1 cellular context compared by ENCODE assay signal in the genomic region with DNA sequence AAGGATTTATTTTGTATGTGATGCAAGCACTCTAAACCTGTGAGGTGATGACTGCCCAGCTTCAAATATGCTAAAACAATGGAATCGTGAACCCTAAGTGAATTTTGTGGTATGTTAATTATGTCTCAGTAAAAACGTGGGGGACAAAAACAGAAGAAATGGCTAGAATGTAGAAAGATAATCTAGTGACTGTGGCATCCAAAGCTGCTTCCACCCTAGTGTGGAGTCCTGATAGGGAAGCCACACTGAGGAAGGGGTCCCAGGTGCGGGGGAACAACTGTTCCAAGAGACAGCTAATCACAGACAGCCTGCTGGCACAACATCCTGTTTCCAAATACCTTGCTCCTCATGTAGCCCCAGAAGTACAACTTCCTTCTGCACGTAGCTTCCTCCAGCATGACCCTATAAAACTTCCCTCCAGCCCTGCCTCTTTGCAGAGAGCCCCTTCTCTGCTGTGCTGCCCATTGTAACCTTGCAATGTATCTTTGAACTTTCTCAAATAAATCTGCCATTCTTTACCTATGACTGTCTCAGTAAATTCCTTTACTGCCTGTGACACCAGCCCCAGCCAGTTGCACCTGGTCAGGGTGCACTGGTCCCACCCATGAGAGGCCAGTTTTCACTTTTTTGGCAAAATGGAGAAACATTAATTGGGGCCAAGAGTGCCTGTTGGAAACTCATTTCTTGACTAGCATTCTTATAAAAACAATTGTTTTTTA.
TF ChIP-seq lines count a peak whose summit lies in the region.

No MANE protein-coding gene starts in this region.

TF ChIP-seq in K562, 482 proteins besides CTCF, POLR2A, EP300 and RAD21 (continued from another document and continues in another):
- TF ChIP-seq, protein P1, sequence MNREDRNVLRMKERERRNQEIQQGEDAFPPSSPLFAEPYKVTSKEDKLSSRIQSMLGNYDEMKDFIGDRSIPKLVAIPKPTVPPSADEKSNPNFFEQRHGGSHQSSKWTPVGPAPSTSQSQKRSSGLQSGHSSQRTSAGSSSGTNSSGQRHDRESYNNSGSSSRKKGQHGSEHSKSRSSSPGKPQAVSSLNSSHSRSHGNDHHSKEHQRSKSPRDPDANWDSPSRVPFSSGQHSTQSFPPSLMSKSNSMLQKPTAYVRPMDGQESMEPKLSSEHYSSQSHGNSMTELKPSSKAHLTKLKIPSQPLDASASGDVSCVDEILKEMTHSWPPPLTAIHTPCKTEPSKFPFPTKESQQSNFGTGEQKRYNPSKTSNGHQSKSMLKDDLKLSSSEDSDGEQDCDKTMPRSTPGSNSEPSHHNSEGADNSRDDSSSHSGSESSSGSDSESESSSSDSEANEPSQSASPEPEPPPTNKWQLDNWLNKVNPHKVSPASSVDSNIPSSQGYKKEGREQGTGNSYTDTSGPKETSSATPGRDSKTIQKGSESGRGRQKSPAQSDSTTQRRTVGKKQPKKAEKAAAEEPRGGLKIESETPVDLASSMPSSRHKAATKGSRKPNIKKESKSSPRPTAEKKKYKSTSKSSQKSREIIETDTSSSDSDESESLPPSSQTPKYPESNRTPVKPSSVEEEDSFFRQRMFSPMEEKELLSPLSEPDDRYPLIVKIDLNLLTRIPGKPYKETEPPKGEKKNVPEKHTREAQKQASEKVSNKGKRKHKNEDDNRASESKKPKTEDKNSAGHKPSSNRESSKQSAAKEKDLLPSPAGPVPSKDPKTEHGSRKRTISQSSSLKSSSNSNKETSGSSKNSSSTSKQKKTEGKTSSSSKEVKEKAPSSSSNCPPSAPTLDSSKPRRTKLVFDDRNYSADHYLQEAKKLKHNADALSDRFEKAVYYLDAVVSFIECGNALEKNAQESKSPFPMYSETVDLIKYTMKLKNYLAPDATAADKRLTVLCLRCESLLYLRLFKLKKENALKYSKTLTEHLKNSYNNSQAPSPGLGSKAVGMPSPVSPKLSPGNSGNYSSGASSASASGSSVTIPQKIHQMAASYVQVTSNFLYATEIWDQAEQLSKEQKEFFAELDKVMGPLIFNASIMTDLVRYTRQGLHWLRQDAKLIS (CRISPR knock-in tag; IDR thresholded peaks at IDR 0.05): no peak
- TF ChIP-seq FUS (optimal IDR thresholded peaks at IDR 0.05; ENCODE audit: low read depth, low read length): no peak
- no peak for TF ChIP-seq MYNN (IDR thresholded peaks at IDR 0.05)
- no peak for TF ChIP-seq MYNN (CRISPR knock-in tag; IDR thresholded peaks at IDR 0.05)
- no peak for TF ChIP-seq CHCHD3 (CRISPR knock-in tag; IDR thresholded peaks at IDR 0.05)
- no peak for TF ChIP-seq HDAC6 (IDR thresholded peaks at IDR 0.05; ENCODE audit: low read depth, low read length)
- TF ChIP-seq TAF7 (tag; IDR thresholded peaks at IDR 0.05): no peak
- TF ChIP-seq SIN3B (IDR thresholded peaks at IDR 0.05; ENCODE audit: low read depth): no peak
- TF ChIP-seq MTA3 (IDR thresholded peaks at IDR 0.05; ENCODE audit: borderline replicate concordance): 0 out of 2 replicates have a peak, but pooled peaks have one; percentile 22
- TF ChIP-seq, protein P2, sequence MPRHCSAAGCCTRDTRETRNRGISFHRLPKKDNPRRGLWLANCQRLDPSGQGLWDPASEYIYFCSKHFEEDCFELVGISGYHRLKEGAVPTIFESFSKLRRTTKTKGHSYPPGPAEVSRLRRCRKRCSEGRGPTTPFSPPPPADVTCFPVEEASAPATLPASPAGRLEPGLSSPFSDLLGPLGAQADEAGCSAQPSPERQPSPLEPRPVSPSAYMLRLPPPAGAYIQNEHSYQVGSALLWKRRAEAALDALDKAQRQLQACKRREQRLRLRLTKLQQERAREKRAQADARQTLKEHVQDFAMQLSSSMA (CRISPR knock-in tag; IDR thresholded peaks at IDR 0.05): no peak
- TF ChIP-seq ZBTB7A (IDR thresholded peaks at IDR 0.05; ENCODE audit: borderline replicate concordance, control insufficient read depth, low read depth, low read length): peak; percentile 81; the same call in 1 of the 2 replicates
- TF ChIP-seq BHLHE40 (IDR thresholded peaks at IDR 0.05; ENCODE audit: low read length): no peak
- TF ChIP-seq MTF1 (CRISPR knock-in tag; IDR thresholded peaks at IDR 0.05; ENCODE audit: borderline replicate concordance): no peak
- no peak for TF ChIP-seq CCNT2 (IDR thresholded peaks at IDR 0.05; ENCODE audit: borderline replicate concordance, extremely low read depth, insufficient read length, low read depth, low read length)
- TF ChIP-seq, protein P3, sequence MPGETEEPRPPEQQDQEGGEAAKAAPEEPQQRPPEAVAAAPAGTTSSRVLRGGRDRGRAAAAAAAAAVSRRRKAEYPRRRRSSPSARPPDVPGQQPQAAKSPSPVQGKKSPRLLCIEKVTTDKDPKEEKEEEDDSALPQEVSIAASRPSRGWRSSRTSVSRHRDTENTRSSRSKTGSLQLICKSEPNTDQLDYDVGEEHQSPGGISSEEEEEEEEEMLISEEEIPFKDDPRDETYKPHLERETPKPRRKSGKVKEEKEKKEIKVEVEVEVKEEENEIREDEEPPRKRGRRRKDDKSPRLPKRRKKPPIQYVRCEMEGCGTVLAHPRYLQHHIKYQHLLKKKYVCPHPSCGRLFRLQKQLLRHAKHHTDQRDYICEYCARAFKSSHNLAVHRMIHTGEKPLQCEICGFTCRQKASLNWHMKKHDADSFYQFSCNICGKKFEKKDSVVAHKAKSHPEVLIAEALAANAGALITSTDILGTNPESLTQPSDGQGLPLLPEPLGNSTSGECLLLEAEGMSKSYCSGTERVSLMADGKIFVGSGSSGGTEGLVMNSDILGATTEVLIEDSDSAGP (CRISPR knock-in tag; IDR thresholded peaks at IDR 0.05): no peak
- no peak for TF ChIP-seq ZNF274 (IDR thresholded peaks at IDR 0.05; ENCODE audit: borderline replicate concordance, low read depth, low read length)
- TF ChIP-seq MYC (IDR thresholded peaks at IDR 0.05; ENCODE audit: low read depth, low read length): no peak
- TF ChIP-seq MYC (CRISPR knock-in tag; IDR thresholded peaks at IDR 0.05; ENCODE audit: borderline replicate concordance, low read depth): no peak
- no peak for TF ChIP-seq POLR3A (IDR thresholded peaks at IDR 0.05; ENCODE audit: borderline replicate concordance, extremely low read depth, insufficient read depth, insufficient read length)
- 0 out of 2 replicates have a peak, but pooled peaks have one; percentile 2 for TF ChIP-seq NFE2 (IDR thresholded peaks at IDR 0.05; ENCODE audit: low read depth)
- no peak for TF ChIP-seq ZNF263 (CRISPR knock-in tag; IDR thresholded peaks at IDR 0.05; ENCODE audit: borderline replicate concordance)
- no peak for TF ChIP-seq CSDE1 (IDR thresholded peaks at IDR 0.05)
- no peak for TF ChIP-seq ZFP30 (CRISPR knock-in tag; IDR thresholded peaks at IDR 0.05; ENCODE audit: borderline replicate concordance)
- no peak for TF ChIP-seq SRSF1 (IDR thresholded peaks at IDR 0.05; ENCODE audit: low read depth, low read length)
- TF ChIP-seq, protein P4, sequence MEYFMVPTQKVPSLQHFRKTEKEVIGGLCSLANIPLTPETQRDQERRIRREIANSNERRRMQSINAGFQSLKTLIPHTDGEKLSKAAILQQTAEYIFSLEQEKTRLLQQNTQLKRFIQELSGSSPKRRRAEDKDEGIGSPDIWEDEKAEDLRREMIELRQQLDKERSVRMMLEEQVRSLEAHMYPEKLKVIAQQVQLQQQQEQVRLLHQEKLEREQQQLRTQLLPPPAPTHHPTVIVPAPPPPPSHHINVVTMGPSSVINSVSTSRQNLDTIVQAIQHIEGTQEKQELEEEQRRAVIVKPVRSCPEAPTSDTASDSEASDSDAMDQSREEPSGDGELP (CRISPR knock-in tag; IDR thresholded peaks at IDR 0.05; ENCODE audit: borderline replicate concordance): no peak
- TF ChIP-seq, protein P5, sequence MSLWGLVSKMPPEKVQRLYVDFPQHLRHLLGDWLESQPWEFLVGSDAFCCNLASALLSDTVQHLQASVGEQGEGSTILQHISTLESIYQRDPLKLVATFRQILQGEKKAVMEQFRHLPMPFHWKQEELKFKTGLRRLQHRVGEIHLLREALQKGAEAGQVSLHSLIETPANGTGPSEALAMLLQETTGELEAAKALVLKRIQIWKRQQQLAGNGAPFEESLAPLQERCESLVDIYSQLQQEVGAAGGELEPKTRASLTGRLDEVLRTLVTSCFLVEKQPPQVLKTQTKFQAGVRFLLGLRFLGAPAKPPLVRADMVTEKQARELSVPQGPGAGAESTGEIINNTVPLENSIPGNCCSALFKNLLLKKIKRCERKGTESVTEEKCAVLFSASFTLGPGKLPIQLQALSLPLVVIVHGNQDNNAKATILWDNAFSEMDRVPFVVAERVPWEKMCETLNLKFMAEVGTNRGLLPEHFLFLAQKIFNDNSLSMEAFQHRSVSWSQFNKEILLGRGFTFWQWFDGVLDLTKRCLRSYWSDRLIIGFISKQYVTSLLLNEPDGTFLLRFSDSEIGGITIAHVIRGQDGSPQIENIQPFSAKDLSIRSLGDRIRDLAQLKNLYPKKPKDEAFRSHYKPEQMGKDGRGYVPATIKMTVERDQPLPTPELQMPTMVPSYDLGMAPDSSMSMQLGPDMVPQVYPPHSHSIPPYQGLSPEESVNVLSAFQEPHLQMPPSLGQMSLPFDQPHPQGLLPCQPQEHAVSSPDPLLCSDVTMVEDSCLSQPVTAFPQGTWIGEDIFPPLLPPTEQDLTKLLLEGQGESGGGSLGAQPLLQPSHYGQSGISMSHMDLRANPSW (CRISPR knock-in tag; IDR thresholded peaks at IDR 0.05): no peak
- no peak for TF ChIP-seq ATF7 (IDR thresholded peaks at IDR 0.05)
- no peak for TF ChIP-seq ZNF124 (CRISPR knock-in tag; IDR thresholded peaks at IDR 0.05)
- no peak for TF ChIP-seq KDM2B (CRISPR knock-in tag; IDR thresholded peaks at IDR 0.05)
- TF ChIP-seq KLF13 (tag; IDR thresholded peaks at IDR 0.05; ENCODE audit: borderline replicate concordance, low read depth): no peak
- TF ChIP-seq TAF15 (IDR thresholded peaks at IDR 0.05; ENCODE audit: low read depth, low read length): no peak
- no peak for TF ChIP-seq CCAR2 (IDR thresholded peaks at IDR 0.05; ENCODE audit: low read depth, low read length)
- no peak for TF ChIP-seq ZSCAN29 (IDR thresholded peaks at IDR 0.05)
- no peak for TF ChIP-seq CEBPG (CRISPR knock-in tag; IDR thresholded peaks at IDR 0.05)
- TF ChIP-seq CEBPG (tag; conservative IDR thresholded peaks at IDR 0.05 in 1 of 2, IDR thresholded peaks at IDR 0.05 in 1 of 2): no peak
- no peak for TF ChIP-seq ZNF778 (CRISPR knock-in tag; IDR thresholded peaks at IDR 0.05)
- TF ChIP-seq DPF2 (IDR thresholded peaks at IDR 0.05): peak; percentile 59; the same call in 1 of the 2 replicates
- no peak for TF ChIP-seq POLR2AphosphoS2 (IDR thresholded peaks at IDR 0.05; ENCODE audit: low read length)
- peak; percentile 34; the same call in 1 of the 2 replicates for TF ChIP-seq BCOR (IDR thresholded peaks at IDR 0.05)
- no peak for TF ChIP-seq ZSCAN32 (CRISPR knock-in tag; IDR thresholded peaks at IDR 0.05)
- TF ChIP-seq HSF4 (CRISPR knock-in tag; IDR thresholded peaks at IDR 0.05; ENCODE audit: borderline replicate concordance): no peak
- TF ChIP-seq MAZ (CRISPR knock-in tag; conservative IDR thresholded peaks at IDR 0.05 in 1 of 2, IDR thresholded peaks at IDR 0.05 in 1 of 2): no peak
- TF ChIP-seq E2F3 (CRISPR knock-in tag; IDR thresholded peaks at IDR 0.05): no peak
- TF ChIP-seq, protein P6, sequence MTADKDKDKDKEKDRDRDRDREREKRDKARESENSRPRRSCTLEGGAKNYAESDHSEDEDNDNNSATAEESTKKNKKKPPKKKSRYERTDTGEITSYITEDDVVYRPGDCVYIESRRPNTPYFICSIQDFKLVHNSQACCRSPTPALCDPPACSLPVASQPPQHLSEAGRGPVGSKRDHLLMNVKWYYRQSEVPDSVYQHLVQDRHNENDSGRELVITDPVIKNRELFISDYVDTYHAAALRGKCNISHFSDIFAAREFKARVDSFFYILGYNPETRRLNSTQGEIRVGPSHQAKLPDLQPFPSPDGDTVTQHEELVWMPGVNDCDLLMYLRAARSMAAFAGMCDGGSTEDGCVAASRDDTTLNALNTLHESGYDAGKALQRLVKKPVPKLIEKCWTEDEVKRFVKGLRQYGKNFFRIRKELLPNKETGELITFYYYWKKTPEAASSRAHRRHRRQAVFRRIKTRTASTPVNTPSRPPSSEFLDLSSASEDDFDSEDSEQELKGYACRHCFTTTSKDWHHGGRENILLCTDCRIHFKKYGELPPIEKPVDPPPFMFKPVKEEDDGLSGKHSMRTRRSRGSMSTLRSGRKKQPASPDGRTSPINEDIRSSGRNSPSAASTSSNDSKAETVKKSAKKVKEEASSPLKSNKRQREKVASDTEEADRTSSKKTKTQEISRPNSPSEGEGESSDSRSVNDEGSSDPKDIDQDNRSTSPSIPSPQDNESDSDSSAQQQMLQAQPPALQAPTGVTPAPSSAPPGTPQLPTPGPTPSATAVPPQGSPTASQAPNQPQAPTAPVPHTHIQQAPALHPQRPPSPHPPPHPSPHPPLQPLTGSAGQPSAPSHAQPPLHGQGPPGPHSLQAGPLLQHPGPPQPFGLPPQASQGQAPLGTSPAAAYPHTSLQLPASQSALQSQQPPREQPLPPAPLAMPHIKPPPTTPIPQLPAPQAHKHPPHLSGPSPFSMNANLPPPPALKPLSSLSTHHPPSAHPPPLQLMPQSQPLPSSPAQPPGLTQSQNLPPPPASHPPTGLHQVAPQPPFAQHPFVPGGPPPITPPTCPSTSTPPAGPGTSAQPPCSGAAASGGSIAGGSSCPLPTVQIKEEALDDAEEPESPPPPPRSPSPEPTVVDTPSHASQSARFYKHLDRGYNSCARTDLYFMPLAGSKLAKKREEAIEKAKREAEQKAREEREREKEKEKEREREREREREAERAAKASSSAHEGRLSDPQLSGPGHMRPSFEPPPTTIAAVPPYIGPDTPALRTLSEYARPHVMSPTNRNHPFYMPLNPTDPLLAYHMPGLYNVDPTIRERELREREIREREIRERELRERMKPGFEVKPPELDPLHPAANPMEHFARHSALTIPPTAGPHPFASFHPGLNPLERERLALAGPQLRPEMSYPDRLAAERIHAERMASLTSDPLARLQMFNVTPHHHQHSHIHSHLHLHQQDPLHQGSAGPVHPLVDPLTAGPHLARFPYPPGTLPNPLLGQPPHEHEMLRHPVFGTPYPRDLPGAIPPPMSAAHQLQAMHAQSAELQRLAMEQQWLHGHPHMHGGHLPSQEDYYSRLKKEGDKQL (CRISPR knock-in tag; IDR thresholded peaks at IDR 0.05; ENCODE audit: borderline replicate concordance): no peak
- TF ChIP-seq TSC22D4 (tag; IDR thresholded peaks at IDR 0.05): no peak
- TF ChIP-seq KAT7 (CRISPR knock-in tag; IDR thresholded peaks at IDR 0.05; ENCODE audit: borderline replicate concordance): no peak
- TF ChIP-seq MCM5 (IDR thresholded peaks at IDR 0.05; ENCODE audit: low read depth): no peak
- TF ChIP-seq, protein P7, sequence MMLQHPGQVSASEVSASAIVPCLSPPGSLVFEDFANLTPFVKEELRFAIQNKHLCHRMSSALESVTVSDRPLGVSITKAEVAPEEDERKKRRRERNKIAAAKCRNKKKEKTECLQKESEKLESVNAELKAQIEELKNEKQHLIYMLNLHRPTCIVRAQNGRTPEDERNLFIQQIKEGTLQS (IDR thresholded peaks at IDR 0.05): 0 out of 2 replicates have a peak, but pooled peaks have one; percentile 24
- TF ChIP-seq, protein P7 (CRISPR knock-in tag; conservative IDR thresholded peaks at IDR 0.05): no peak
- no peak for TF ChIP-seq NFIX (CRISPR knock-in tag; IDR thresholded peaks at IDR 0.05; ENCODE audit: low read depth)
- no peak for TF ChIP-seq NFATC3 (IDR thresholded peaks at IDR 0.05)
- TF ChIP-seq ZEB2 (IDR thresholded peaks at IDR 0.05): 0 out of 2 replicates have a peak, but pooled peaks have one; percentile 47
- no peak for TF ChIP-seq RBM17 (IDR thresholded peaks at IDR 0.05; ENCODE audit: borderline replicate concordance, low read depth, low read length)
- no peak for TF ChIP-seq MAFF (IDR thresholded peaks at IDR 0.05; ENCODE audit: low read length)
